Comparison of ENCODE assay signal across 12 cellular contexts in the genomic region with DNA sequence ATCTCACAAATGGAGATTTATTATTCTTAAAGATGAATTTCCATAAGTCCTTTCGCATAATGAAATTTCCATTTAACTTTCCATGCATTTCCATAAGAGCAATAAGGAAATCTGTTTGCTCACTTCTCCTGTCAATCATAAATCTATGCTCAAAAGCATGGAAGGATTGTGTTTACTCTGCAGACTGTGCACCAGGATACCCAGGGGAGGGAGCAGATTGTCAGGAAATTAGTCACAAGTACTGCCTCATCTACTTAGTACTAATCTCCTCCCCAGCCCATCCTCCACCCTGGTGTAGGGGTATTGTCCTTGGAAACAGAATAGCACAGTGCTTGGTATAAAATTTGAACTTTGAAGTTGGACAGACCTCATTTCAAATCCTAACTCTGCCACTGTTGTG. TPM values are rescaled to one million over a fixed set of nuclear protein-coding genes. Genes with fewer than 3 reads are reported as not detected.
A peak's percentile ranks its signal among the peaks of the same experiment; 100 is the strongest.
DNase-seq lines count a peak whose midpoint lies in the region; ATAC-seq and TF ChIP-seq lines count a peak whose summit lies in the region.
"Had no signal": no experiment of that assay in that cellular context is flagged by ENCODE, and none has a peak within 500 bp of the region (broad histone marks: within the 10 kb centered on the region; RNA-seq: fewer than 3 reads in every experiment).

No MANE protein-coding gene starts in this region.

- peaks cover 4% of the 10 kb centered on the region for H3K9me3 Mint-ChIP-seq in activated naive CD8-positive, alpha-beta T cell treated with anti-CD3 and anti-CD28 coated beads, Interleukin-2, amount 10 ng/mL, durations not matched to agents 7 days and 5 days
- H3K9me3 Mint-ChIP-seq in activated naive CD8-positive, alpha-beta T cell treated with anti-CD3 and anti-CD28 coated beads for 36 hours, result no peaks in the 10 kb centered on the region

- no peaks in the 10 kb centered on the region for H3K27me3 ChIP-seq in smooth muscle cell (ENCODE audit: low read depth)
- no peaks in the 10 kb centered on the region for H3K27me3 ChIP-seq in adrenal gland
- H3K27me3 ChIP-seq: body of pancreas had no signal

- CTCF ChIA-PET in GM10248 (lab: Yijun Ruan, JAX), result no interaction called here

- no peaks in the 10 kb centered on the region for H4K20me1 ChIP-seq in smooth muscle cell (ENCODE audit: low read depth)

- POLR2A ChIA-PET in activated naive CD8-positive, alpha-beta T cell treated with anti-CD3 and anti-CD28 coated beads, Interleukin-2, amount 10 ng/mL, durations not matched to agents 7 days and 5 days (lab: Charles Lee), result interaction anchor here (0.7 to 1.1 kb wide), 4 partner anchors 8 to 21 kb away, joined by 3 read pairs; no protein-coding TSS in a partner anchor
- POLR2A ChIA-PET in GM10248 (lab: Yijun Ruan, JAX), result no interaction called here

- no peaks in the 10 kb centered on the region for H3K79me2 ChIP-seq in smooth muscle cell (ENCODE audit: low read depth)

- H2AFZ ChIP-seq in smooth muscle cell (ENCODE audit: low read depth), result no peak overlapping the region

- no peak overlapping the region for H3K9ac ChIP-seq in smooth muscle cell (ENCODE audit: low read depth)
- H3K9ac ChIP-seq: KMS-11 had no signal

- H3K4me2 ChIP-seq in smooth muscle cell, result peak overlapping the region; percentile 21
- H3K4me2 ChIP-seq: KMS-11 had no signal

- WGBS in smooth muscle cell (ENCODE audit: low lambda C conversion rate), result 93% methylated on average over 1 of the region's 1 CpG
- 81 to 95% (median 94%) methylated on average over 1 of the region's 1 CpG for WGBS in adrenal gland, 4 donors

- H3K27me3 Mint-ChIP-seq in activated naive CD8-positive, alpha-beta T cell treated with anti-CD3 and anti-CD28 coated beads, Interleukin-2, amount 10 ng/mL, durations not matched to agents 7 days and 5 days, result no peaks in the 10 kb centered on the region
- H3K27me3 Mint-ChIP-seq in activated naive CD8-positive, alpha-beta T cell treated with anti-CD3 and anti-CD28 coated beads for 36 hours, result no peaks in the 10 kb centered on the region

- DNase-seq in activated naive CD8-positive, alpha-beta T cell treated with anti-CD3 and anti-CD28 coated beads, Interleukin-2, amount 10 ng/mL, durations not matched to agents 7 days and 5 days, result no peak
- DNase-seq in activated naive CD8-positive, alpha-beta T cell treated with anti-CD3 and anti-CD28 coated beads for 36 hours, result no peak
- DNase-seq in NCI-H524 (lab: John Stamatoyannopoulos, UW) (peak; percentile 90 to 95), dermis blood vessel endothelial cell (peak; percentile 82), smooth muscle cell (lab: John Stamatoyannopoulos, UW; ENCODE audit: unreplicated experiment) (no peak), adrenal gland (no peak), GM10248 (ENCODE audit: extremely low spot score) (no peak)
- DNase-seq: body of pancreas, substantia nigra had no signal

- intact Hi-C loops in adrenal gland (cut with DNase I), result no loop called here

- peaks cover 30% of the 10 kb centered on the region for H3K36me3 Mint-ChIP-seq in activated naive CD8-positive, alpha-beta T cell treated with anti-CD3 and anti-CD28 coated beads, Interleukin-2, amount 10 ng/mL, durations not matched to agents 7 days and 5 days
- no peaks in the 10 kb centered on the region for H3K36me3 Mint-ChIP-seq in activated naive CD8-positive, alpha-beta T cell treated with anti-CD3 and anti-CD28 coated beads for 36 hours

- no peak overlapping the region for H3K27ac Mint-ChIP-seq in activated naive CD8-positive, alpha-beta T cell treated with anti-CD3 and anti-CD28 coated beads, Interleukin-2, amount 10 ng/mL, durations not matched to agents 7 days and 5 days
- H3K27ac Mint-ChIP-seq in activated naive CD8-positive, alpha-beta T cell treated with anti-CD3 and anti-CD28 coated beads for 36 hours, result no peak overlapping the region

- peak; percentile 69 for ATAC-seq in activated naive CD8-positive, alpha-beta T cell treated with anti-CD3 and anti-CD28 coated beads, Interleukin-2, amount 10 ng/mL, durations not matched to agents 7 days and 5 days (ENCODE audit: low read depth)
- ATAC-seq in HG02973 (IDR thresholded peaks at IDR 0.05; ENCODE audit: unreplicated experiment), result no peak
- ATAC-seq: body of pancreas had no signal

- H3F3A ChIP-seq in smooth muscle cell (ENCODE audit: low read depth), result no peaks in the 10 kb centered on the region

- H3K4me3 Mint-ChIP-seq in activated naive CD8-positive, alpha-beta T cell treated with anti-CD3 and anti-CD28 coated beads, Interleukin-2, amount 10 ng/mL, durations not matched to agents 7 days and 5 days, result no peak overlapping the region
- H3K4me3 Mint-ChIP-seq in activated naive CD8-positive, alpha-beta T cell treated with anti-CD3 and anti-CD28 coated beads for 36 hours, result no peak overlapping the region

- H3K36me3 ChIP-seq in smooth muscle cell (ENCODE audit: low read depth) (no peaks in the 10 kb centered on the region), adrenal gland (replicated peaks in 1 of 2) (no peaks in the 10 kb centered on the region)

- peaks cover 2% of the 10 kb centered on the region for H3K9me3 ChIP-seq in smooth muscle cell (replicated peaks; ENCODE audit: low read depth)
- H3K9me3 ChIP-seq in adrenal gland (replicated peaks in 1 of 3), result no peaks in the 10 kb centered on the region
- H3K9me3 ChIP-seq: body of pancreas had no signal

- TF ChIP-seq POLR2A in adrenal gland (IDR thresholded peaks at IDR 0.05), result no peak

- H3K4me1 ChIP-seq in smooth muscle cell (ENCODE audit: low read depth) (peaks cover 7% of the 10 kb centered on the region), adrenal gland (replicated peaks in 1 of 2) (no peaks in the 10 kb centered on the region)
- H3K4me1 ChIP-seq: body of pancreas had no signal

- H3K4me1 Mint-ChIP-seq in activated naive CD8-positive, alpha-beta T cell treated with anti-CD3 and anti-CD28 coated beads, Interleukin-2, amount 10 ng/mL, durations not matched to agents 7 days and 5 days, result peaks cover 26% of the 10 kb centered on the region
- peaks cover 11% of the 10 kb centered on the region for H3K4me1 Mint-ChIP-seq in activated naive CD8-positive, alpha-beta T cell treated with anti-CD3 and anti-CD28 coated beads for 36 hours

- H3K4me3 ChIP-seq in smooth muscle cell (no peak overlapping the region), adrenal gland (no peak overlapping the region)
- H3K4me3 ChIP-seq: body of pancreas had no signal

- no peak for TF ChIP-seq CTCF in smooth muscle cell (IDR thresholded peaks at IDR 0.05; ENCODE audit: borderline replicate concordance, insufficient read depth, poor library complexity, severe bottlenecking)
- no peak for TF ChIP-seq CTCF in adrenal gland (IDR thresholded peaks at IDR 0.05)
- TF ChIP-seq CTCF in GM10248 (IDR thresholded peaks at IDR 0.05; ENCODE audit: control extremely low read depth, extremely low read depth, low read depth, missing control alignments), result no peak

- H3K27ac ChIP-seq in smooth muscle cell (ENCODE audit: low read depth) (no peak overlapping the region), adrenal gland (no peak overlapping the region)
- H3K27ac ChIP-seq: body of pancreas, C4-2B, KMS-11 had no signal

RNA-seq across cellular contexts. Expression of a gene that starts 24.2 kb away (rescaled TPM):
- 100 to 1,000 TPM; 115 to 119 TPM for total RNA-seq in activated naive CD8-positive, alpha-beta T cell treated with anti-CD3 and anti-CD28 coated beads, Interleukin-2, amount 10 ng/mL, durations not matched to agents 7 days and 5 days
- total RNA-seq in activated naive CD8-positive, alpha-beta T cell treated with anti-CD3 and anti-CD28 coated beads for 36 hours, result 10 to 100 TPM; 20.8 to 23.3 TPM
- total RNA-seq in dermis blood vessel endothelial cell (0.14 and 0.34 TPM in 2 replicates), smooth muscle cell (17.7 and 36.4 TPM in 2 replicates), adrenal gland (1 to 10 TPM in 6 of 8 donors, under 1 TPM in 1, not detected in 1; 0.18 to 2.9 (median 2.1) TPM)
- polyA plus RNA-seq in smooth muscle cell (23.2 and 24.6 TPM in 2 replicates), adrenal gland (1 to 10 TPM; 1.2 to 1.4 (median 1.2) TPM)

Comparison
In these comparisons a context has a peak if more than half of its experiments do, and no peak if none do; other contexts are left out.
1. DNase-seq: peak in NCI-H524 (2 of 2) and dermis blood vessel endothelial cell (single experiment); none in activated naive CD8-positive, alpha-beta T cell treated with anti-CD3 and anti-CD28 coated beads, Interleukin-2, amount 10 ng/mL, durations not matched to agents 7 days and 5 days (single experiment), activated naive CD8-positive, alpha-beta T cell treated with anti-CD3 and anti-CD28 coated beads for 36 hours (single experiment), smooth muscle cell (single experiment), adrenal gland (0 of 7) and GM10248 (single experiment).